Comparison of ENCODE assay signal across 8 cellular contexts in the genomic region with DNA sequence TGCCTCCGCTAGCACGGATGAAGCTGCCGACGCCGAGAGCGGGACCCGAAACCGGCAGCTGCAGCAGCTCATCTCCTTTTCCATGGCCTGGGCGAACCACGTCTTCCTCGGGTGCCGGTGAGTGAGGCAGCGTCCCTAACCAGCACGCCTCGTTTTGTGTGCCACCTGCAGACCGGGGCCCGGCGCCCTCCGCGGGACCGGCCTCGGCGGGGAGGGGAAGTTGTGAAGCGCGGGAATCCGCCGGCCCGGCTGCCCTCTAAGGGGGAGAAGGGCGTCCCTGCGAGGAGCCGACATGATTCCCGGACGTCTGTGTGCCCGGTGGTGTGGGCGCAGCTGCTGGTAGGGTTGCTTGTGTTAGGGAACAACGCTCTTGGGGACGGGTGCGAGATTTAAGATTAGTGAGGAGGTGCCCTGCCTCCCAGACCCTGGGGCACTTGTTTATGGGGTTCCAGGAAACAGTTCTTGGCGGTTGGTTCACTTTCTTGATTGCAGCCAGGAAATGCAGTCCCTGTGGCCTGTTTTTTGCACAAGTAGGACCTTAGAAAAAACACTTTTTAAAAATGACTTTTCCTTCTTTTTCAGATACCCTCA. TPM values are rescaled to one million over a fixed set of nuclear protein-coding genes. Genes with fewer than 3 reads are reported as not detected.
DNase-seq lines count a peak whose midpoint lies in the region; ATAC-seq and TF ChIP-seq lines count a peak whose summit lies in the region.

No MANE protein-coding gene starts in this region.

- peak overlapping the region; percentile 84 for H3K4me2 ChIP-seq in PC-3 (ENCODE audit: low read length)

- peaks cover 57% of the 10 kb centered on the region for H3K79me2 ChIP-seq in PC-3 (ENCODE audit: low read length)

- ATAC-seq in HG02943 (IDR thresholded peaks at IDR 0.05; ENCODE audit: low read depth, unreplicated experiment): peak; percentile 14
- no peak; the same call in 1 of the 2 replicates for ATAC-seq in PC-3
- ATAC-seq in memory B cell (ENCODE audit: low read depth): peak; percentile 14

- H3K27me3 ChIP-seq in PC-3 (ENCODE audit: low read length) (no peaks in the 10 kb centered on the region), dorsolateral prefrontal cortex (no peaks in the 10 kb centered on the region)

- H3K27ac ChIP-seq in PC-3 (ENCODE audit: low read length): peak overlapping the region; percentile 97
- peak overlapping the region; percentile 91 to 99 (median 98) for H3K27ac ChIP-seq in dorsolateral prefrontal cortex

- peaks cover 18% of the 10 kb centered on the region for H3K36me3 Mint-ChIP-seq in memory B cell

- peak overlapping the region; percentile 83 for H3K4me3 ChIP-seq in PC-3 (ENCODE audit: low read length)
- H3K4me3 ChIP-seq in dorsolateral prefrontal cortex: peak overlapping the region; percentile 66 to 100 (median 94)

- H3K4me3 Mint-ChIP-seq in memory B cell: peak overlapping the region; percentile 88

- H3K9me2 ChIP-seq in PC-3 (replicated peaks; ENCODE audit: low read length): no peaks in the 10 kb centered on the region

- H3K9me3 Mint-ChIP-seq in memory B cell: no peaks in the 10 kb centered on the region

- H3K27me3 Mint-ChIP-seq in memory B cell: no peaks in the 10 kb centered on the region

- peak overlapping the region; percentile 32; the same call in 1 of the 2 replicates for H2AFZ ChIP-seq in PC-3 (ENCODE audit: low read length)

- peaks cover 43% of the 10 kb centered on the region for H3K36me3 ChIP-seq in PC-3 (ENCODE audit: low read depth, low read length)

- H3K4me1 ChIP-seq in PC-3 (ENCODE audit: insufficient read depth, low read length): peaks cover 41% of the 10 kb centered on the region

- DNase-seq in AG08396 (ENCODE audit: low spot score) (peak; percentile 61), GM13977 (ENCODE audit: low spot score) (peak; percentile 60), PC-3 (peak; percentile 2), dorsolateral prefrontal cortex (peak in 3 of 10 donors; percentile 31 to 38 (median 31)), memory B cell (ENCODE audit: low spot score in 2 of 2) (no peak), ureter (ENCODE audit: low spot score) (peak; percentile 50), NCI-H510A treated with DMSO at 0.1 percent for 48 hours (lab: John Stamatoyannopoulos, UW) (no peak)

- H3K4me1 Mint-ChIP-seq in memory B cell: peaks cover 26% of the 10 kb centered on the region

- H4K20me1 ChIP-seq in PC-3 (ENCODE audit: low read length): peaks cover 32% of the 10 kb centered on the region

- TSS peak; percentile 41 for BruUV-seq in PC-3 (replicated peaks; lab: Mats Ljungman, UMichigan)

- H3K27ac Mint-ChIP-seq in memory B cell: peak overlapping the region; percentile 96

- POLR2A ChIA-PET in PC-3 (lab: Charles Lee; ENCODE audit: unreplicated experiment): no interaction called here

- no peaks in the 10 kb centered on the region for H3F3A ChIP-seq in PC-3 (ENCODE audit: low read length, unreplicated experiment)

- intact Hi-C loops in PC-3 (cut with micrococcal nuclease): loop anchor here (1.0 to 2.0 kb wide), 2 partner anchors 27 to 60 kb away; a partner anchor contains a TSS
- intact Hi-C loops in dorsolateral prefrontal cortex (cut with DNase I): loop anchor here (1.0 to 5.0 kb wide), 2 partner anchors 38 to 59 kb away; no protein-coding TSS in a partner anchor

- H3K9ac ChIP-seq in PC-3 (ENCODE audit: low read length): peak overlapping the region; percentile 98

- TF ChIP-seq CTCF in GM13977 (IDR thresholded peaks at IDR 0.05; ENCODE audit: extremely low read depth, insufficient read depth, missing control alignments): no peak
- TF ChIP-seq CTCF in PC-3 (conservative IDR thresholded peaks at IDR 0.05; ENCODE audit: low read depth, low read length): no peak
- TF ChIP-seq CTCF in dorsolateral prefrontal cortex (IDR thresholded peaks at IDR 0.05 in 54 of 56, conservative IDR thresholded peaks at IDR 0.05 in 2 of 56; ENCODE audit: low read depth in 1 of 56, partially characterized antibody in 56 of 56): peak in 1 of 56 donors; percentile 3

- in situ Hi-C loops in GM13977 (cut with MboI; ENCODE audit: low pct_unique_long_range_greater_than_20kb, low sequenced_read_pairs, unreplicated experiment): no loop called here

- no peaks in the 10 kb centered on the region for H3K9me3 ChIP-seq in PC-3 (ENCODE audit: low read length)

- CTCF ChIA-PET in PC-3 (lab: Charles Lee): no interaction called here

RNA-seq across cellular contexts. Expression of a gene that starts 0.6 kb away (rescaled TPM):
- total RNA-seq in PC-3 (2014; rRNA removed) (21.2 and 31.5 TPM in 2 replicates), dorsolateral prefrontal cortex (10 to 100 TPM; 10.3 to 20.2 (median 14.8) TPM), ureter (15.0 TPM)

RNA-seq across cellular contexts. Expression of a gene that starts 59.8 kb away (rescaled TPM):
- total RNA-seq in PC-3 (2014; rRNA removed) (12.4 and 17.3 TPM in 2 replicates), dorsolateral prefrontal cortex (10 to 100 TPM in 110 of 120 experiments, 1 to 10 TPM in 10; 8.0 to 23.0 (median 13.2) TPM), ureter (10.3 TPM)

Comparison
In these comparisons a context has a peak if more than half of its experiments do, and no peak if none do; other contexts are left out.
1. DNase-seq: peak in AG08396 (single experiment), GM13977 (single experiment), PC-3 (single experiment) and ureter (single experiment); none in memory B cell (0 of 2) and NCI-H510A treated with DMSO at 0.1 percent for 48 hours (single experiment).